Comparison of ENCODE assay signal across 8 cellular contexts in genomic region chr9:26945591-26945990, GRCh38. TPM values are rescaled to one million over a fixed set of nuclear protein-coding genes. Genes with fewer than 3 reads are reported as not detected.
DNase-seq lines count a peak whose midpoint lies in the region; ATAC-seq and TF ChIP-seq lines count a peak whose summit lies in the region.

No MANE protein-coding gene starts in this region.

- peaks cover 14% of the 10 kb centered on the region for H3K4me1 ChIP-seq in skeletal muscle satellite cell (ENCODE audit: control insufficient read depth, insufficient read depth, low read length)

- no peak overlapping the region for H2AFZ ChIP-seq in SU-DHL-6 (ENCODE audit: low read depth, low read length, severe bottlenecking)

- DNase-seq in DMS 273 (lab: John Stamatoyannopoulos, UW; ENCODE audit: unreplicated experiment) (peak; percentile 22), DMS 273 treated with DMSO at 0.1 percent for 48 hours (lab: John Stamatoyannopoulos, UW) (no peak), fibroblast of pulmonary artery (ENCODE audit: low read depth) (no peak), NCI-H345 treated with DMSO at 0.1 percent for 48 hours (lab: John Stamatoyannopoulos, UW; ENCODE audit: unreplicated experiment) (no peak), NCI-H2196 treated with DMSO at 0.1 percent for 48 hours (lab: John Stamatoyannopoulos, UW; ENCODE audit: unreplicated experiment) (no peak)

- H3K79me2 ChIP-seq in SU-DHL-6 (ENCODE audit: insufficient read depth, low read length): peaks cover 64% of the 10 kb centered on the region

- no peak for TF ChIP-seq CTCF in SU-DHL-6 (IDR thresholded peaks at IDR 0.05; ENCODE audit: insufficient read depth, low read length, poor library complexity, severe bottlenecking)
- TF ChIP-seq CTCF in fibroblast of pulmonary artery (IDR thresholded peaks at IDR 0.05; ENCODE audit: low read length, missing control alignments): no peak

- H3K27ac ChIP-seq in SU-DHL-6 (ENCODE audit: low read depth, low read length): no peak overlapping the region

- H4K20me1 ChIP-seq in SU-DHL-6 (ENCODE audit: low read depth, low read length): peaks cover 11% of the 10 kb centered on the region

- H3K9me2 ChIP-seq in SU-DHL-6 (replicated peaks; ENCODE audit: insufficient read depth, low read length): no peaks in the 10 kb centered on the region

- H3K36me3 ChIP-seq in SU-DHL-6 (ENCODE audit: low read length) (no peaks in the 10 kb centered on the region), skeletal muscle satellite cell (ENCODE audit: insufficient read depth, low read length) (no peaks in the 10 kb centered on the region)

- peak overlapping the region; percentile 70 for H3K4me2 ChIP-seq in SU-DHL-6 (ENCODE audit: low read depth, low read length, poor library complexity, severe bottlenecking)
- peak overlapping the region; percentile 85 for H3K4me2 ChIP-seq in skeletal muscle satellite cell (ENCODE audit: low read length)

- no peaks in the 10 kb centered on the region for H3K27me3 ChIP-seq in SU-DHL-6 (ENCODE audit: low read length)
- no peaks in the 10 kb centered on the region for H3K27me3 ChIP-seq in skeletal muscle satellite cell (ENCODE audit: control insufficient read depth, insufficient read depth, low read length)

- no peak for ATAC-seq in HG03196 (IDR thresholded peaks at IDR 0.05; ENCODE audit: unreplicated experiment)

- H3K4me3 ChIP-seq in SU-DHL-6 (ENCODE audit: insufficient read depth, low read length, poor library complexity, severe bottlenecking) (peak overlapping the region; percentile 99), fibroblast of pulmonary artery (replicated peaks; ENCODE audit: low read depth, low read length) (peak overlapping the region; percentile 94), skeletal muscle satellite cell (ENCODE audit: low read length) (peak overlapping the region; percentile 94)

- H3K9ac ChIP-seq in SU-DHL-6 (ENCODE audit: low read length) (peak overlapping the region; percentile 96), skeletal muscle satellite cell (ENCODE audit: low read depth, low read length) (peak overlapping the region; percentile 99)

- H3F3A ChIP-seq in SU-DHL-6 (ENCODE audit: insufficient read depth): no peaks in the 10 kb centered on the region

- H3K9me3 ChIP-seq in SU-DHL-6 (ENCODE audit: insufficient read depth, low read length) (no peaks in the 10 kb centered on the region), skeletal muscle satellite cell (replicated peaks; ENCODE audit: low read length) (no peaks in the 10 kb centered on the region)

RNA-seq across cellular contexts. Expression of gene PLAA, which starts 1.5 kb away (rescaled TPM):
- total RNA-seq in skeletal muscle satellite cell (2012; rRNA removed): 36.0 and 46.6 TPM in 2 replicates

RNA-seq across cellular contexts. Expression of gene IFT74, which starts 10.6 kb away (rescaled TPM):
- total RNA-seq in skeletal muscle satellite cell (2012; rRNA removed): 8.7 and 10.4 TPM in 2 replicates

RNA-seq across cellular contexts. Expression of gene CAAP1, which starts 53.0 kb away (rescaled TPM):
- total RNA-seq in skeletal muscle satellite cell (2012; rRNA removed): 13.2 and 13.3 TPM in 2 replicates

RNA-seq across cellular contexts. Expression of gene LRRC19, which starts 59.9 kb away (rescaled TPM):
- not detected in 2 replicates for total RNA-seq in skeletal muscle satellite cell (2012; rRNA removed)
